ENCODE assay signal across 9 cellular contexts in genomic region chr14:81516941-81517797, GRCh38. TPM values are rescaled to one million over a fixed set of nuclear protein-coding genes. Genes with fewer than 3 reads are reported as not detected.
A peak's percentile ranks its signal among the peaks of the same experiment; 100 is the strongest.
DNase-seq lines count a peak whose midpoint lies in the region; ATAC-seq and TF ChIP-seq lines count a peak whose summit lies in the region.
"Had no signal": no experiment of that assay in that cellular context is flagged by ENCODE, and none has a peak within 500 bp of the region (broad histone marks: within the 10 kb centered on the region; RNA-seq: fewer than 3 reads in every experiment).

No MANE protein-coding gene starts in this region.

- ATAC-seq in SK-N-SH treated with all-trans-retinoic acid at 6 μM for 48 hours (peak; percentile 43; the same call in 1 of the 3 replicates), HG03097 (IDR thresholded peaks at IDR 0.05; ENCODE audit: low FRiP score, unreplicated experiment) (no peak)

- peak overlapping the region; percentile 91 for H3K27ac Mint-ChIP-seq in mesothelial cell of epicardium
- H3K27ac Mint-ChIP-seq in type B pancreatic cell, result peak overlapping the region; percentile 11
- H3K27ac Mint-ChIP-seq in activated CD4-positive, alpha-beta T cell treated with anti-CD3 and anti-CD28 coated beads, Interleukin-2, amount 10 ng/mL, durations not matched to agents 7 days and 5 days, result no peak overlapping the region
- H3K27ac Mint-ChIP-seq: activated CD4-positive, alpha-beta T cell treated with anti-CD3 and anti-CD28 coated beads, Interleukin-2, amount 10 ng/mL, durations not matched to agents 24 days and 14 days had no signal

- peaks cover 43% of the 10 kb centered on the region for H3K36me3 Mint-ChIP-seq in mesothelial cell of epicardium
- H3K36me3 Mint-ChIP-seq in type B pancreatic cell, result peaks cover 26% of the 10 kb centered on the region
- H3K36me3 Mint-ChIP-seq in activated CD4-positive, alpha-beta T cell treated with anti-CD3 and anti-CD28 coated beads, Interleukin-2, amount 10 ng/mL, durations not matched to agents 7 days and 5 days (ENCODE audit: low read depth), result peaks cover 69% of the 10 kb centered on the region

- H3K4me3 ChIP-seq in SK-N-SH (ENCODE audit: low read depth in 2 of 2, low read length in 1 of 2), result no peak overlapping the region

- H3K4me1 Mint-ChIP-seq in mesothelial cell of epicardium (peaks cover 27% of the 10 kb centered on the region), type B pancreatic cell (ENCODE audit: unreplicated experiment) (peaks cover 15% of the 10 kb centered on the region)
- peaks cover 28% of the 10 kb centered on the region for H3K4me1 Mint-ChIP-seq in activated CD4-positive, alpha-beta T cell treated with anti-CD3 and anti-CD28 coated beads, Interleukin-2, amount 10 ng/mL, durations not matched to agents 7 days and 5 days

- H3K4me3 Mint-ChIP-seq in mesothelial cell of epicardium, result no peak overlapping the region
- H3K4me3 Mint-ChIP-seq in type B pancreatic cell, result no peak overlapping the region
- H3K4me3 Mint-ChIP-seq in activated CD4-positive, alpha-beta T cell treated with anti-CD3 and anti-CD28 coated beads, Interleukin-2, amount 10 ng/mL, durations not matched to agents 7 days and 5 days, result no peak overlapping the region
- H3K4me3 Mint-ChIP-seq: activated CD4-positive, alpha-beta T cell treated with anti-CD3 and anti-CD28 coated beads, Interleukin-2, amount 10 ng/mL, durations not matched to agents 24 days and 14 days had no signal

- peaks cover 30 to 43% of the 10 kb centered on the region in 2 experiments for H3K36me3 ChIP-seq in SK-N-SH (replicated peaks in 1 of 2; ENCODE audit: control insufficient read depth in 1 of 2, insufficient read depth in 2 of 2, low read length in 1 of 2)

- H3K9me3 Mint-ChIP-seq in mesothelial cell of epicardium (no peaks in the 10 kb centered on the region), type B pancreatic cell (no peaks in the 10 kb centered on the region)
- H3K9me3 Mint-ChIP-seq in activated CD4-positive, alpha-beta T cell treated with anti-CD3 and anti-CD28 coated beads, Interleukin-2, amount 10 ng/mL, durations not matched to agents 7 days and 5 days, result no peaks in the 10 kb centered on the region
- H3K9me3 Mint-ChIP-seq: activated CD4-positive, alpha-beta T cell treated with anti-CD3 and anti-CD28 coated beads, Interleukin-2, amount 10 ng/mL, durations not matched to agents 24 days and 14 days had no signal

- CTCF ChIA-PET in SK-N-SH (lab: Yijun Ruan, JAX), result no interaction called here
- CTCF ChIA-PET in activated CD4-positive, alpha-beta T cell treated with anti-CD3 and anti-CD28 coated beads, Interleukin-2, amount 10 ng/mL, durations not matched to agents 7 days and 5 days (lab: Charles Lee), result interaction anchor here (1.0 to 1.4 kb wide), 5 partner anchors 17 to 57 kb away, joined by 3 to 5 read pairs (median 3); partner anchors contain the start of gene SEL1L

- TF ChIP-seq CTCF in SK-N-SH (IDR thresholded peaks at IDR 0.05) (no peak), mesothelial cell of epicardium (IDR thresholded peaks at IDR 0.05; ENCODE audit: unreplicated experiment) (no peak), type B pancreatic cell (conservative IDR thresholded peaks at IDR 0.05) (no peak)

- WGBS in SK-N-SH (ENCODE audit: low lambda C conversion rate), result 86% methylated on average over 2 of the region's 2 CpGs

- H3K79me2 ChIP-seq in SK-N-SH (ENCODE audit: insufficient read depth), result no peaks in the 10 kb centered on the region

- H3K4me2 ChIP-seq in SK-N-SH, result no peak overlapping the region

- H3K27me3 Mint-ChIP-seq in mesothelial cell of epicardium (ENCODE audit: low read depth) (no peaks in the 10 kb centered on the region), type B pancreatic cell (no peaks in the 10 kb centered on the region)
- H3K27me3 Mint-ChIP-seq in activated CD4-positive, alpha-beta T cell treated with anti-CD3 and anti-CD28 coated beads, Interleukin-2, amount 10 ng/mL, durations not matched to agents 7 days and 5 days, result no peaks in the 10 kb centered on the region
- H3K27me3 Mint-ChIP-seq: activated CD4-positive, alpha-beta T cell treated with anti-CD3 and anti-CD28 coated beads, Interleukin-2, amount 10 ng/mL, durations not matched to agents 24 days and 14 days had no signal

- no peak for TF ChIP-seq RAD21 in SK-N-SH (IDR thresholded peaks at IDR 0.05; ENCODE audit: low read length)

- no peaks in the 10 kb centered on the region for H3K27me3 ChIP-seq in SK-N-SH (ENCODE audit: insufficient read depth)

- no peaks in the 10 kb centered on the region for H3F3A ChIP-seq in SK-N-SH (replicated peaks; ENCODE audit: insufficient read depth)

- DNase-seq in SK-N-SH, result no peak
- peak; percentile 63 for DNase-seq in fibroblast of gingiva (ENCODE audit: low read depth)
- DNase-seq in mesothelial cell of epicardium (ENCODE audit: low spot score in 2 of 2, unreplicated experiment in 2 of 2), result no peak
- no peak for DNase-seq in type B pancreatic cell (ENCODE audit: extremely low spot score, unreplicated experiment)
- DNase-seq in activated CD4-positive, alpha-beta T cell treated with anti-CD3 and anti-CD28 coated beads, Interleukin-2, amount 10 ng/mL, durations not matched to agents 7 days and 5 days, result no peak
- no peak for DNase-seq in COLO829 (ENCODE audit: low spot score)
- DNase-seq: activated CD4-positive, alpha-beta T cell treated with anti-CD3 and anti-CD28 coated beads, Interleukin-2, amount 10 ng/mL, durations not matched to agents 24 days and 14 days had no signal

- POLR2A ChIA-PET in SK-N-SH (lab: Yijun Ruan, JAX), result no interaction called here
- POLR2A ChIA-PET in activated CD4-positive, alpha-beta T cell treated with anti-CD3 and anti-CD28 coated beads, Interleukin-2, amount 10 ng/mL, durations not matched to agents 7 days and 5 days (lab: Charles Lee), result no interaction called here

- no peaks in the 10 kb centered on the region; a peak in 1 of 4 replicates for H3K4me1 ChIP-seq in SK-N-SH (ENCODE audit: control insufficient read depth in 1 of 2, insufficient read depth in 2 of 2, low read depth in 1 of 2, low read length in 1 of 2)

- H3K27ac ChIP-seq in SK-N-SH (ENCODE audit: low read depth in 2 of 2, low read length in 1 of 2), result no peak overlapping the region

- no peak overlapping the region for H2AFZ ChIP-seq in SK-N-SH (ENCODE audit: low read depth)

- H3K9me2 ChIP-seq in SK-N-SH, result no peaks in the 10 kb centered on the region

- H3K9me3 ChIP-seq in SK-N-SH, result no peaks in the 10 kb centered on the region

- no peak for TF ChIP-seq EP300 in SK-N-SH (IDR thresholded peaks at IDR 0.05; ENCODE audit: borderline replicate concordance in 1 of 2, low read depth in 1 of 2, low read length in 1 of 2)

- no peak overlapping the region for H3K9ac ChIP-seq in SK-N-SH

- no peaks in the 10 kb centered on the region for H4K20me1 ChIP-seq in SK-N-SH (ENCODE audit: insufficient read depth)

TF ChIP-seq in SK-N-SH treated with all-trans-retinoic acid at 6 μM for 48 hours, 23 proteins besides CTCF, POLR2A, EP300 and RAD21 (continues in another document):
- TF ChIP-seq OSR1 (CRISPR knock-in tag; IDR thresholded peaks at IDR 0.05) (no peak), CREB5 (CRISPR knock-in tag; IDR thresholded peaks at IDR 0.05; ENCODE audit: low read depth) (no peak), ARNTL (CRISPR knock-in tag; IDR thresholded peaks at IDR 0.05; ENCODE audit: borderline replicate concordance, low read depth) (no peak), ZFP30 (CRISPR knock-in tag; IDR thresholded peaks at IDR 0.05) (no peak), ZNF8 (CRISPR knock-in tag; IDR thresholded peaks at IDR 0.05) (no peak)

TF ChIP-seq in SK-N-SH, 30 proteins besides CTCF, POLR2A, EP300 and RAD21 (continues in another document):
- no peak for TF ChIP-seq NFIC (IDR thresholded peaks at IDR 0.05; ENCODE audit: borderline replicate concordance)
- TF ChIP-seq ZBTB33 (IDR thresholded peaks at IDR 0.05; ENCODE audit: borderline replicate concordance, low read depth), result no peak
- no peak for TF ChIP-seq CHD2 (IDR thresholded peaks at IDR 0.05; ENCODE audit: low read length, partially characterized antibody)
- no peak for TF ChIP-seq TCF12 (IDR thresholded peaks at IDR 0.05)
- no peak for TF ChIP-seq POLR2AphosphoS5 (IDR thresholded peaks at IDR 0.05; ENCODE audit: low read depth, low read length)
- no peak for TF ChIP-seq NRF1 (IDR thresholded peaks at IDR 0.05; ENCODE audit: low read depth, low read length)
- no peak for TF ChIP-seq RXRA (IDR thresholded peaks at IDR 0.05; ENCODE audit: borderline replicate concordance, low read depth)
- TF ChIP-seq JUND (IDR thresholded peaks at IDR 0.05), result no peak
- no peak for TF ChIP-seq FOSL2 (IDR thresholded peaks at IDR 0.05; ENCODE audit: borderline replicate concordance, low read depth)
- TF ChIP-seq IRF3 (IDR thresholded peaks at IDR 0.05; ENCODE audit: low read depth, low read length), result no peak
- TF ChIP-seq ELF1 (IDR thresholded peaks at IDR 0.05), result no peak

RNA-seq across cellular contexts. Expression of gene SEL1L, which starts 16.5 kb away (rescaled TPM):
- 13.8 and 14.4 TPM in 2 replicates for polyA plus RNA-seq in SK-N-SH (2012; rRNA removed)
- polyA plus RNA-seq in SK-N-SH (2012; cell fraction: cytosol; rRNA removed), result 14.2 and 15.9 TPM in 2 replicates
- 9.8 and 17.2 TPM in 2 replicates for polyA plus RNA-seq in SK-N-SH (2012; cell fraction: nucleus; rRNA removed)
- 69.9 to 74.7 TPM (median 71.5 TPM) in 3 replicates for total RNA-seq in mesothelial cell of epicardium
- total RNA-seq in type B pancreatic cell (ENCODE audit: low replicate concordance), result 58.3 and 59.0 TPM in 2 replicates
- total RNA-seq in activated CD4-positive, alpha-beta T cell treated with anti-CD3 and anti-CD28 coated beads, Interleukin-2, amount 10 ng/mL, durations not matched to agents 7 days and 5 days, result 10 to 100 TPM; 52.3 to 60.8 TPM
